In genomic region chr12:92146865-92147264, GRCh38 we compare ENCODE assay signal across 8 cellular contexts. TPM values are rescaled to one million over a fixed set of nuclear protein-coding genes. Genes with fewer than 3 reads are reported as not detected.
A peak's percentile ranks its signal among the peaks of the same experiment; 100 is the strongest.
DNase-seq lines count a peak whose midpoint lies in the region; TF ChIP-seq lines count a peak whose summit lies in the region.

No MANE protein-coding gene starts in this region.

- H3K27me3 ChIP-seq in NT2/D1 (ENCODE audit: insufficient read depth, insufficient read length): no peaks in the 10 kb centered on the region

- peaks cover 19% of the 10 kb centered on the region for H3K36me3 ChIP-seq in NT2/D1 (ENCODE audit: insufficient read depth, insufficient read length, low read length)

- H3K9me3 Mint-ChIP-seq in progenitor cell of endocrine pancreas (ENCODE audit: low read depth): no peaks in the 10 kb centered on the region

- H3K27me3 Mint-ChIP-seq in progenitor cell of endocrine pancreas: no peaks in the 10 kb centered on the region

- no peak for TF ChIP-seq CTCF in epithelial cell of esophagus (IDR thresholded peaks at IDR 0.05; ENCODE audit: insufficient read depth, low read depth, low read length, missing control alignments)
- no peak for TF ChIP-seq CTCF in progenitor cell of endocrine pancreas (IDR thresholded peaks at IDR 0.05; ENCODE audit: unreplicated experiment)

- H3K27ac Mint-ChIP-seq in progenitor cell of endocrine pancreas: peak overlapping the region; percentile 100

- H3K36me3 Mint-ChIP-seq in progenitor cell of endocrine pancreas (ENCODE audit: insufficient read depth): peaks cover 34% of the 10 kb centered on the region

- peak overlapping the region; percentile 90 for H3K4me3 Mint-ChIP-seq in progenitor cell of endocrine pancreas (ENCODE audit: low read depth)

- in situ Hi-C loops in G401 (cut with HindIII; ENCODE audit: low sequenced_read_pairs): no loop called here

- peaks cover 24% of the 10 kb centered on the region for H3K4me1 Mint-ChIP-seq in progenitor cell of endocrine pancreas (ENCODE audit: low read depth)

- no peaks in the 10 kb centered on the region for H3K9me3 ChIP-seq in NT2/D1 (ENCODE audit: insufficient read depth, low read length)

- no peaks in the 10 kb centered on the region for H3K4me1 ChIP-seq in NT2/D1 (ENCODE audit: insufficient read depth, insufficient read length)

- H3K4me3 ChIP-seq in NT2/D1 (ENCODE audit: insufficient read length, low read depth) (peak overlapping the region; percentile 85), epithelial cell of esophagus (ENCODE audit: low read length) (peak overlapping the region; percentile 83)

- DNase-seq in G401 (ENCODE audit: low spot score) (peak; percentile 61), NT2/D1 (ENCODE audit: low read depth, low spot score) (no peak), epithelial cell of esophagus (ENCODE audit: low read depth) (no peak), progenitor cell of endocrine pancreas (ENCODE audit: low spot score, unreplicated experiment) (no peak), hepatic stellate cell (ENCODE audit: low spot score) (no peak), GOT3 (lab: John Stamatoyannopoulos, UW) (no peak), NCI-H1417 treated with DMSO at 0.1 percent for 48 hours (lab: John Stamatoyannopoulos, UW) (no peak)
- no peak for DNase-seq in NK-92 treated with Interleukin-12 subunit alpha and Interleukin-12 subunit beta, amount 100 ng/mL, for 24 hours (lab: John Stamatoyannopoulos, UW)

- peak overlapping the region; percentile 97 for H3K9ac ChIP-seq in NT2/D1 (ENCODE audit: insufficient read length, low read depth)

RNA-seq across cellular contexts. Expression of gene BTG1, which starts 1.2 kb away (rescaled TPM):
- total RNA-seq in G401 (2014; rRNA removed; shearing (Covaris generic)): 0.10 and 0.68 TPM in 2 replicates
- 162 and 164 TPM in 2 replicates for total RNA-seq in progenitor cell of endocrine pancreas

Comparison
In these comparisons a context has a peak if more than half of its experiments do, and no peak if none do; other contexts are left out.
1. RNA of gene BTG1, which starts 1.2 kb away (total RNA-seq): 162 to 164 TPM in progenitor cell of endocrine pancreas; 0.10 to 0.68 TPM in G401; every median in the first group is over 10 times any median in the second.